Comparison of ENCODE assay signal across 11 cellular contexts in the genomic region with DNA sequence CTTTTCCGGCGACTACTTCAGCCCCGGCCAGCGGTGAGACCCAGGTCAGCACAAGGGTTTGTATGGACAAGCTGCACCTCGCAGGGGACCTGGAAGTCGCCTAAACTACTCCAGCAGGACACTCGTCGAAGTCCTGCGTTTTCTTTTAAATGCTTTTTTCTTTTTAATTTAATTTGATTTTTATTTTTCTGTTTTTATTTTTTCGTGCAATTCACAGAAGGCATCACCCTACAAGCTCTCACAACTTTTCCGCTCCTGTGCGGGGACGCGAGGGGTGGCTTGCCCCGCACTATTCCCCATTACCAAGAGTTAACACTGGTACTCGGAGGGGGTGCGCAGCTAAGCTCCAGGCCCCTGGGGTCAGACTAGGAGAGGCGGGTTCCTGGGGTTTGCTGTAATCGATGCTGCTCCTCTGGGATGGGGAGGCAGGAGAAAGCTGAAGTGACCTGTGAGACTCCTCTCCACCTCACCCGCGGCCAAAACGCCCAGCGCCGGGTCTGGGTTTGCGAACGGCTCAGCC. TPM values are rescaled to one million over a fixed set of nuclear protein-coding genes. Genes with fewer than 3 reads are reported as not detected.
DNase-seq lines count a peak whose midpoint lies in the region; ATAC-seq and TF ChIP-seq lines count a peak whose summit lies in the region.
"Had no signal": no experiment of that assay in that cellular context is flagged by ENCODE, and none has a peak within 500 bp of the region (broad histone marks: within the 10 kb centered on the region; RNA-seq: fewer than 3 reads in every experiment).

No MANE protein-coding gene starts in this region.

- H3K4me3 Mint-ChIP-seq in activated T-cell treated with anti-CD3 and anti-CD28 coated beads, Interleukin-2, amount 50 U/mL, for 24 hours: no peak overlapping the region
- H3K4me3 Mint-ChIP-seq in T-cell: no peak overlapping the region

- no peaks in the 10 kb centered on the region for H3K9me3 Mint-ChIP-seq in activated T-cell treated with anti-CD3 and anti-CD28 coated beads, Interleukin-2, amount 50 U/mL, for 24 hours
- no peaks in the 10 kb centered on the region for H3K9me3 Mint-ChIP-seq in T-cell

- H3K4me3 ChIP-seq in GM06990 (replicated peaks; ENCODE audit: low read depth, low read length) (no peak overlapping the region), astrocyte of the cerebellum (ENCODE audit: low read depth, low read length) (peak overlapping the region; percentile 83), iPS-11a (ENCODE audit: low read depth, low read length) (peak overlapping the region; percentile 82), gastrocnemius medialis (peak overlapping the region; percentile 28 to 43 (median 40))

- TF ChIP-seq CTCF in GM06990 (IDR thresholded peaks at IDR 0.05; ENCODE audit: insufficient read depth, low read length, poor library complexity, severe bottlenecking) (no peak), astrocyte of the cerebellum (IDR thresholded peaks at IDR 0.05; ENCODE audit: low read depth, low read length, missing control alignments) (no peak), gastrocnemius medialis (IDR thresholded peaks at IDR 0.05 in 4 of 5, conservative IDR thresholded peaks at IDR 0.05 in 1 of 5) (no peak)

- H3K27me3 ChIP-seq in GM06990 (replicated peaks; ENCODE audit: control insufficient read depth, insufficient read depth, low read length) (no peaks in the 10 kb centered on the region; the same call in 1 of the 2 replicates), gastrocnemius medialis (peaks cover 33 to 51% (median 35%) of the 10 kb centered on the region in 3 donors)

- no peaks in the 10 kb centered on the region for H3K36me3 Mint-ChIP-seq in activated T-cell treated with anti-CD3 and anti-CD28 coated beads, Interleukin-2, amount 50 U/mL, for 24 hours (ENCODE audit: low read depth)
- no peaks in the 10 kb centered on the region for H3K36me3 Mint-ChIP-seq in T-cell

- no peaks in the 10 kb centered on the region for H3K36me3 ChIP-seq in GM06990 (ENCODE audit: control insufficient read depth, insufficient read depth, low read length)
- no peaks in the 10 kb centered on the region for H3K36me3 ChIP-seq in gastrocnemius medialis

- H3K9me3 ChIP-seq in gastrocnemius medialis: no peaks in the 10 kb centered on the region

- H3K4me1 ChIP-seq in gastrocnemius medialis: peaks cover 0 to 11% of the 10 kb centered on the region in 2 donors

- no peak overlapping the region for H3K27ac Mint-ChIP-seq in activated T-cell treated with anti-CD3 and anti-CD28 coated beads, Interleukin-2, amount 50 U/mL, for 24 hours
- no peak overlapping the region for H3K27ac Mint-ChIP-seq in T-cell

- POLR2A ChIA-PET in T-cell (lab: Charles Lee): no interaction called here

- H3K4me1 Mint-ChIP-seq in activated T-cell treated with anti-CD3 and anti-CD28 coated beads, Interleukin-2, amount 50 U/mL, for 24 hours (ENCODE audit: low read depth): peaks cover 8% of the 10 kb centered on the region
- H3K4me1 Mint-ChIP-seq in T-cell: peaks cover 0 to 4% (median 0%) of the 10 kb centered on the region in 3 donors

- DNase-seq in GM06990 (ENCODE audit: extremely low read depth, insufficient read length) (peak; percentile 0), astrocyte of the cerebellum (ENCODE audit: low read depth) (no peak), gastrocnemius medialis (no peak), NCI-H2196 treated with DMSO at 0.1 percent for 48 hours (lab: John Stamatoyannopoulos, UW; ENCODE audit: unreplicated experiment) (no peak), T-cell (no peak), NCI-H226 (no peak)
- no peak for DNase-seq in activated T-cell treated with anti-CD3 and anti-CD28 coated beads, Interleukin-2, amount 50 U/mL, for 24 hours
- DNase-seq: activated CD4-positive, alpha-beta T cell treated with anti-CD3 and anti-CD28 coated beads for 1 hour; naive thymus-derived CD4-positive, alpha-beta T cell; NCI-H526 treated with DMSO at 0.1 percent for 48 hours had no signal

- ATAC-seq in gastrocnemius medialis: no peak
- ATAC-seq in T-cell (replicated peaks in 1 of 4): no peak
- ATAC-seq: naive thymus-derived CD4-positive, alpha-beta T cell had no signal

- intact Hi-C loops in gastrocnemius medialis (cut with DNase I; ENCODE audit: low total_unique reads): no loop called here

- H3K27me3 Mint-ChIP-seq in activated T-cell treated with anti-CD3 and anti-CD28 coated beads, Interleukin-2, amount 50 U/mL, for 24 hours: peaks cover 49% of the 10 kb centered on the region
- peaks cover 41 to 45% of the 10 kb centered on the region in 2 donors for H3K27me3 Mint-ChIP-seq in T-cell

- in situ Hi-C loops in astrocyte of the cerebellum (cut with HindIII; ENCODE audit: low sequenced_read_pairs) (no loop called here), gastrocnemius medialis (cut with MboI; ENCODE audit: low sequenced_read_pairs in 4 of 4) (no loop called here)

- CTCF ChIA-PET in T-cell (lab: Charles Lee): no interaction called here

- no peak for TF ChIP-seq POLR2A in gastrocnemius medialis (IDR thresholded peaks at IDR 0.05)

- H3K27ac ChIP-seq in gastrocnemius medialis: no peak overlapping the region

RNA-seq across cellular contexts. Expression of a gene that starts 1.3 kb away (rescaled TPM):
- total RNA-seq in gastrocnemius medialis (1 to 10 TPM in 2 of 4 donors, under 1 TPM in 2; 0.20 to 1.5 (median 0.75) TPM), T-cell (under 1 TPM in 3 of 5 donors, not detected in 2; 0.07 to 0.18 (median 0.16) TPM)
- total RNA-seq: naive thymus-derived CD4-positive, alpha-beta T cell had no signal
